1 cellular context compared by ENCODE assay signal in the genomic region with DNA sequence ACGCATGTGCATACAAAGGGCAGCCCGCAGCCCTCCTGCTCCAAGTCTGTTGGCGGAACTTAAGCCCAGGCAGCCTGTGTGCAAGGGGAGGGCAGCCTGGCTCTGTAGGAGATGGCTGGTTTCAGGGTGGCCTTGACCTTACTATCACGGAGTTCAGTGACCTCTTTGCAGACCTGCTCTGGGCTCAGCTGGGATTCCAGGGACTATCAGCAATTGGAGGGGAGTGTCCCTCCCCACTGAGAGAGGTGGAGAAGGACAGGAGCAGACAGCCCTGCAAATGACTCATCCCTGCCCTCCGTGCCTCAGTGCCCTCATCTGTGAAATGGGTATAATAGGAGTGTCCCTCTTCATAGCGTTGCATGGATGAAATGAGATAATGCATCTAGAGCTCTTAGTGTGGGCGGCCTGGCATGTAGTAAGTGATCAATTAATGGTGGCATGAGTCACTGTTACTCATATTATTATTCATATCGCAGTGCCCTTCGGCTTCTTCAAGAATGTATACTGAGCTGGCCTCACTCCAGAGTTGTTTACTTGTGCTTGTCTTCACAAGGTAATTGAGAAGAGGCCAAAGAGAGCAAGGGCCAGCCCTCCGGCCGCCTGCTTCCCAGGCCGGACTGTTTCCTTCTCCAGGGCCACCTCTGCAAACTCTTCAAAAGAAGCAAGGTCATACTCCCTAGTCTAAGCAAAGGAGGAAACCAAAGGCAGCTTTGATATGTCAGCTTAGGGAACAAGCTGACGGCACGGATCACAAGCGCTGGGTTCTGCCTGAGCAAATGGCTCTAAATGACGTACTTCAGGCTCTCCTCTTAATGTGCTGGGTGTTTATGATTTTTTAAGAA.
TF ChIP-seq lines count a peak whose summit lies in the region.

No MANE protein-coding gene starts in this region.

TF ChIP-seq in HepG2, 621 proteins besides CTCF, POLR2A, EP300 and RAD21 (continued from another document and continues in another):
- TF ChIP-seq, protein P1, sequence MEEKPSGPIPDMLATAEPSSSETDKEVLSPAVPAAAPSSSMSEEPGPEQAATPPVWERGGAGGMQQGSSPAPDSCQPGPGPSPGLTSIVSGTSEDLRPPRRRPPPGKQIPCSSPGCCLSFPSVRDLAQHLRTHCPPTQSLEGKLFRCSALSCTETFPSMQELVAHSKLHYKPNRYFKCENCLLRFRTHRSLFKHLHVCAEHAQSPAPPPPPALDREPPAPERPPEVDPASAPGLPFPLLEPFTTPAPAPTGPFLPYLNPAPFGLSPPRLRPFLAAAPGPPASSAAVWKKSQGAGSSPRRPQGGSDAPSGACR (CRISPR knock-in tag; IDR thresholded peaks at IDR 0.05), result 0 out of 2 replicates have a peak, but pooled peaks have one; percentile 39
- 0 out of 2 replicates have a peak, but pooled peaks have one; percentile 52 for TF ChIP-seq ARNTL (CRISPR knock-in tag; IDR thresholded peaks at IDR 0.05)
- TF ChIP-seq GATAD2A (CRISPR knock-in tag; IDR thresholded peaks at IDR 0.05), result peak; percentile 75
- peak; percentile 70; the same call in 1 of the 2 replicates for TF ChIP-seq SALL1 (CRISPR knock-in tag; IDR thresholded peaks at IDR 0.05)
- TF ChIP-seq ATM (IDR thresholded peaks at IDR 0.05; ENCODE audit: borderline replicate concordance), result no peak
- peak; percentile 82 for TF ChIP-seq NR2C2 (CRISPR knock-in tag; IDR thresholded peaks at IDR 0.05; ENCODE audit: borderline replicate concordance)
- TF ChIP-seq SOX6 (IDR thresholded peaks at IDR 0.05), result no peak
- peak; percentile 50; the same call in 1 of the 2 replicates for TF ChIP-seq SOX6 (CRISPR knock-in tag; IDR thresholded peaks at IDR 0.05)
- peak; percentile 70; the same call in 1 of the 2 replicates for TF ChIP-seq PHF21A (CRISPR knock-in tag; IDR thresholded peaks at IDR 0.05)
- TF ChIP-seq, protein P2, sequence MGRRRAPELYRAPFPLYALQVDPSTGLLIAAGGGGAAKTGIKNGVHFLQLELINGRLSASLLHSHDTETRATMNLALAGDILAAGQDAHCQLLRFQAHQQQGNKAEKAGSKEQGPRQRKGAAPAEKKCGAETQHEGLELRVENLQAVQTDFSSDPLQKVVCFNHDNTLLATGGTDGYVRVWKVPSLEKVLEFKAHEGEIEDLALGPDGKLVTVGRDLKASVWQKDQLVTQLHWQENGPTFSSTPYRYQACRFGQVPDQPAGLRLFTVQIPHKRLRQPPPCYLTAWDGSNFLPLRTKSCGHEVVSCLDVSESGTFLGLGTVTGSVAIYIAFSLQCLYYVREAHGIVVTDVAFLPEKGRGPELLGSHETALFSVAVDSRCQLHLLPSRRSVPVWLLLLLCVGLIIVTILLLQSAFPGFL (CRISPR knock-in tag; IDR thresholded peaks at IDR 0.05), result no peak
- no peak for TF ChIP-seq ATF7-NPFF (CRISPR knock-in tag; IDR thresholded peaks at IDR 0.05; ENCODE audit: low read depth)
- TF ChIP-seq MXD3 (CRISPR knock-in tag; IDR thresholded peaks at IDR 0.05), result no peak
- peak; percentile 92 for TF ChIP-seq JUND (CRISPR knock-in tag; IDR thresholded peaks at IDR 0.05)
- TF ChIP-seq ZFP82 (CRISPR knock-in tag; IDR thresholded peaks at IDR 0.05; ENCODE audit: borderline replicate concordance), result no peak
- no peak for TF ChIP-seq HNF1A (IDR thresholded peaks at IDR 0.05; ENCODE audit: low read depth)
- 0 out of 2 replicates have a peak, but pooled peaks have one; percentile 59 for TF ChIP-seq HNF1A (CRISPR knock-in tag; IDR thresholded peaks at IDR 0.05; ENCODE audit: borderline replicate concordance)
- TF ChIP-seq ZNF616 (CRISPR knock-in tag; IDR thresholded peaks at IDR 0.05; ENCODE audit: low read depth), result no peak
- TF ChIP-seq RARA (CRISPR knock-in tag; IDR thresholded peaks at IDR 0.05), result peak; percentile 91
- TF ChIP-seq PATZ1 (CRISPR knock-in tag; IDR thresholded peaks at IDR 0.05), result peak; percentile 92
- no peak for TF ChIP-seq SOX13 (IDR thresholded peaks at IDR 0.05)
- peak in 1 of 2 experiments; percentile 40; a peak in 1 of 4 replicates for TF ChIP-seq SOX13 (CRISPR knock-in tag; conservative IDR thresholded peaks at IDR 0.05 in 1 of 2, IDR thresholded peaks at IDR 0.05 in 1 of 2)
- TF ChIP-seq NR3C1 (CRISPR knock-in tag; IDR thresholded peaks at IDR 0.05), result no peak
- TF ChIP-seq CBX1 (IDR thresholded peaks at IDR 0.05; ENCODE audit: low read depth), result peak; percentile 59
- peak; percentile 96 for TF ChIP-seq RXRB (CRISPR knock-in tag; IDR thresholded peaks at IDR 0.05; ENCODE audit: borderline replicate concordance)
- peak; percentile 63 for TF ChIP-seq PAXIP1 (CRISPR knock-in tag; conservative IDR thresholded peaks at IDR 0.05)
- TF ChIP-seq NFE2 (CRISPR knock-in tag; IDR thresholded peaks at IDR 0.05), result no peak
- no peak for TF ChIP-seq POLR2AphosphoS5 (IDR thresholded peaks at IDR 0.05; ENCODE audit: low read depth, low read length)
- 0 out of 2 replicates have a peak, but pooled peaks have one; percentile 45 for TF ChIP-seq ZNF580 (CRISPR knock-in tag; IDR thresholded peaks at IDR 0.05; ENCODE audit: borderline replicate concordance, low read depth)
- TF ChIP-seq RXRA (CRISPR knock-in tag; IDR thresholded peaks at IDR 0.05), result peak; percentile 98
- no peak for TF ChIP-seq FOXO4 (CRISPR knock-in tag; conservative IDR thresholded peaks at IDR 0.05)
- no peak for TF ChIP-seq ZNF766 (CRISPR knock-in tag; IDR thresholded peaks at IDR 0.05; ENCODE audit: borderline replicate concordance)
- TF ChIP-seq ZSCAN21 (CRISPR knock-in tag; IDR thresholded peaks at IDR 0.05; ENCODE audit: borderline replicate concordance), result no peak; the same call in 1 of the 2 replicates
- TF ChIP-seq REXO4 (CRISPR knock-in tag; IDR thresholded peaks at IDR 0.05; ENCODE audit: borderline replicate concordance), result no peak
- peak; percentile 67 for TF ChIP-seq SKIL (CRISPR knock-in tag; IDR thresholded peaks at IDR 0.05; ENCODE audit: borderline replicate concordance)
- TF ChIP-seq THRA (CRISPR knock-in tag; IDR thresholded peaks at IDR 0.05; ENCODE audit: borderline replicate concordance), result peak; percentile 58; the same call in 1 of the 2 replicates
- no peak for TF ChIP-seq MXD4 (CRISPR knock-in tag; IDR thresholded peaks at IDR 0.05)
